Comparison of ENCODE assay signal across 7 cellular contexts in genomic region chr16:65549669-65550068, GRCh38.
DNase-seq lines count a peak whose midpoint lies in the region; ATAC-seq, FAIRE-seq and TF ChIP-seq lines count a peak whose summit lies in the region.
"Not testable (repeated sequence)": the region's sequence is repeated elsewhere in the genome, so short reads cannot be mapped to it uniquely, and the experiment has no call there.

No MANE protein-coding gene starts in this region.

- in situ Hi-C loops in IMR-90 (cut with MboI; ENCODE audit: low sequenced_read_pairs): not testable (repeated sequence)

- CTCF ChIA-PET in A549 (lab: Yijun Ruan, JAX); IMR-90 (lab: Yijun Ruan, JAX); SK-N-SH (lab: Yijun Ruan, JAX): not testable (repeated sequence)

- 0 out of 3 replicates have a peak overlapping the region, but pooled peaks have one; percentile 27 for H2BK15ac ChIP-seq in IMR-90 (ENCODE audit: low read depth, low read length)
- not testable (repeated sequence) for H2BK15ac ChIP-seq in neuronal stem cell (ENCODE audit: low read length)

- H4K91ac ChIP-seq in IMR-90 (ENCODE audit: insufficient read depth, low read depth, low read length); neuronal stem cell (ENCODE audit: low read depth, low read length, poor library complexity): not testable (repeated sequence)

- H3K4me2 ChIP-seq in A549; IMR-90 (ENCODE audit: low read depth, low read length); SK-N-SH; hepatocyte; neuronal stem cell (ENCODE audit: insufficient read depth, low read length, poor library complexity, severe bottlenecking): not testable (repeated sequence)

- intact Hi-C loops in IMR-90 (cut with micrococcal nuclease): not testable (repeated sequence)

- H3K36me3 ChIP-seq in IMR-90 (ENCODE audit: control insufficient read depth, insufficient read depth, low read length); SK-N-SH (replicated peaks in 1 of 2; ENCODE audit: control insufficient read depth in 1 of 2, insufficient read depth in 2 of 2, low read length in 1 of 2); hepatocyte (replicated peaks; ENCODE audit: insufficient read depth, low read depth); neuronal stem cell (replicated peaks in 1 of 2; ENCODE audit: control insufficient read depth in 2 of 2, insufficient read depth in 2 of 2, low read length in 2 of 2): not testable (repeated sequence)

- H2AK9ac ChIP-seq in IMR-90 (replicated peaks; ENCODE audit: low read depth, low read length, poor library complexity): not testable (repeated sequence)

- peak; percentile 32 for FAIRE-seq in A549 (lab: Jason Lieb, UNC)

- TF ChIP-seq CTCF in A549 (IDR thresholded peaks at IDR 0.05); IMR-90 (conservative IDR thresholded peaks at IDR 0.05; ENCODE audit: low read depth, low read length); SK-N-SH (IDR thresholded peaks at IDR 0.05); fibroblast of the aortic adventitia (IDR thresholded peaks at IDR 0.05; ENCODE audit: insufficient read depth, low read length); hepatocyte (IDR thresholded peaks at IDR 0.05; ENCODE audit: poor library complexity): not testable (repeated sequence)

- H3K9me2 ChIP-seq in SK-N-SH; hepatocyte (replicated peaks; ENCODE audit: insufficient read depth): not testable (repeated sequence)

- not testable (repeated sequence) for H3F3A ChIP-seq in SK-N-SH (replicated peaks; ENCODE audit: insufficient read depth)

- H3K4me3 ChIP-seq in A549; IMR-90 (ENCODE audit: insufficient read depth, low read depth, low read length); SK-N-SH (ENCODE audit: low read depth in 2 of 2, low read length in 1 of 2); fibroblast of the aortic adventitia (ENCODE audit: low read depth, low read length); hepatocyte; neuronal stem cell (ENCODE audit: low read length in 2 of 2): not testable (repeated sequence)

- not testable (repeated sequence) for H4K5ac ChIP-seq in IMR-90 (ENCODE audit: low read depth, low read length)

- not testable (repeated sequence) for H3K9ac ChIP-seq in IMR-90 (ENCODE audit: low read depth, low read length); SK-N-SH; neuronal stem cell (ENCODE audit: low read depth, low read length, poor library complexity)

- not testable (repeated sequence) for H2BK20ac ChIP-seq in IMR-90 (ENCODE audit: low read depth, low read length)

- peak overlapping the region; percentile 45; the same call in 1 of the 2 replicates for H3K4ac ChIP-seq in IMR-90 (ENCODE audit: low read depth, low read length)
- not testable (repeated sequence) for H3K4ac ChIP-seq in neuronal stem cell (ENCODE audit: low read length)

- H2BK5ac ChIP-seq in IMR-90 (ENCODE audit: low read depth, low read length, poor library complexity, severe bottlenecking); neuronal stem cell (ENCODE audit: low read length): not testable (repeated sequence)

- H3K9me3 ChIP-seq in A549; IMR-90 (ENCODE audit: control insufficient read depth, insufficient read depth, low read length); SK-N-SH; hepatocyte (ENCODE audit: low read depth); neuronal stem cell (replicated peaks in 1 of 2; ENCODE audit: control insufficient read depth in 2 of 2, insufficient read depth in 1 of 2, low read depth in 1 of 2, low read length in 2 of 2): not testable (repeated sequence)

- TF ChIP-seq EP300 in A549 (IDR thresholded peaks at IDR 0.05): not testable (repeated sequence)
- peak in 1 of 2 experiments; percentile 34; a peak in 1 of 4 replicates for TF ChIP-seq EP300 in SK-N-SH (IDR thresholded peaks at IDR 0.05; ENCODE audit: borderline replicate concordance in 1 of 2, low read depth in 1 of 2, low read length in 1 of 2)

- not testable (repeated sequence) for TF ChIP-seq RAD21 in A549 (conservative IDR thresholded peaks at IDR 0.05 in 1 of 2, IDR thresholded peaks at IDR 0.05 in 1 of 2); IMR-90 (IDR thresholded peaks at IDR 0.05; ENCODE audit: low read length)
- 0 out of 2 replicates have a peak, but pooled peaks have one; percentile 13 for TF ChIP-seq RAD21 in SK-N-SH (IDR thresholded peaks at IDR 0.05; ENCODE audit: low read length)

- peak overlapping the region; percentile 70; the same call in 1 of the 2 replicates for H2AK5ac ChIP-seq in IMR-90 (ENCODE audit: low read depth, low read length)
- H2AK5ac ChIP-seq in neuronal stem cell (ENCODE audit: low read depth, low read length): peak overlapping the region; percentile 6

- dilution Hi-C loops in IMR-90 (cut with HindIII; ENCODE audit: low sequenced_read_pairs, unreplicated experiment): not testable (repeated sequence)

- DNase-seq in A549 (ENCODE audit: low read depth in 1 of 2, low spot score in 1 of 2); IMR-90; hepatocyte (ENCODE audit: low spot score); neuronal stem cell (ENCODE audit: low spot score): not testable (repeated sequence)
- DNase-seq in SK-N-SH: peak; percentile 23
- peak; percentile 18 for DNase-seq in cerebellar cortex (ENCODE audit: low spot score)
- peak; percentile 64 for DNase-seq in fibroblast of the aortic adventitia (ENCODE audit: low read depth)

- POLR2A ChIA-PET in A549 (lab: Yijun Ruan, JAX); IMR-90 (lab: Charles Lee; ENCODE audit: unreplicated experiment); SK-N-SH (lab: Yijun Ruan, JAX): not testable (repeated sequence)

- not testable (repeated sequence) for H4K8ac ChIP-seq in IMR-90 (ENCODE audit: low read depth in 2 of 2, low read length in 2 of 2); neuronal stem cell (ENCODE audit: low read depth, low read length)

- not testable (repeated sequence) for H3K27me3 ChIP-seq in IMR-90 (ENCODE audit: control insufficient read depth, insufficient read depth, low read length); SK-N-SH (ENCODE audit: insufficient read depth); hepatocyte; neuronal stem cell (ENCODE audit: control insufficient read depth in 3 of 3, insufficient read depth in 3 of 3, low read depth in 1 of 3, low read length in 3 of 3)

- not testable (repeated sequence) for H2AFZ ChIP-seq in IMR-90 (replicated peaks; ENCODE audit: low read length, poor library complexity); SK-N-SH (ENCODE audit: low read depth); hepatocyte; neuronal stem cell (ENCODE audit: low read length)

- H3K14ac ChIP-seq in IMR-90 (replicated peaks; ENCODE audit: low read depth, low read length); neuronal stem cell (ENCODE audit: low read length): not testable (repeated sequence)

- not testable (repeated sequence) for H2BK12ac ChIP-seq in neuronal stem cell (ENCODE audit: low read length)

- BruUV-seq in IMR-90 (replicated peaks; lab: Mats Ljungman, UMichigan): not testable (repeated sequence)

- not testable (repeated sequence) for H3K4me1 ChIP-seq in A549
- peaks cover 20% of the 10 kb centered on the region for H3K4me1 ChIP-seq in IMR-90 (ENCODE audit: control insufficient read depth, insufficient read depth, low read length)
- peaks cover 34 to 39% of the 10 kb centered on the region in 2 experiments; a peak in 3 of 4 replicates for H3K4me1 ChIP-seq in SK-N-SH (ENCODE audit: control insufficient read depth in 1 of 2, insufficient read depth in 2 of 2, low read depth in 1 of 2, low read length in 1 of 2)
- peaks cover 36% of the 10 kb centered on the region for H3K4me1 ChIP-seq in hepatocyte (ENCODE audit: insufficient read depth)
- peaks cover 0 to 18% of the 10 kb centered on the region in 2 donors for H3K4me1 ChIP-seq in neuronal stem cell (ENCODE audit: control insufficient read depth in 2 of 2, insufficient read depth in 1 of 2, low read depth in 1 of 2, low read length in 2 of 2)

- WGBS in A549 (ENCODE audit: missing lambda C conversion rate): 2% methylated on average over 2 of the region's 2 CpGs
- no CpG with 5 or more reads among the region's 2 CpGs for WGBS in IMR-90 (ENCODE audit: extremely low coverage in 2 of 2, insufficient read length in 1 of 2), 2 experiments
- 20% methylated on average over 2 of the region's 2 CpGs for WGBS in SK-N-SH (ENCODE audit: low lambda C conversion rate)
- WGBS in hepatocyte (ENCODE audit: low lambda C conversion rate, missing lambda C conversion rate): 55% methylated on average over 2 of the region's 2 CpGs
- no CpG with 5 or more reads among the region's 2 CpGs for WGBS in neuronal stem cell (ENCODE audit: extremely low coverage in 2 of 2, insufficient read length in 2 of 2, insufficient replicate concordance in 1 of 2), 2 donors

- H4K20me1 ChIP-seq in IMR-90 (ENCODE audit: insufficient read depth, low read length); SK-N-SH (ENCODE audit: insufficient read depth); hepatocyte (ENCODE audit: insufficient read depth, poor library complexity, severe bottlenecking): not testable (repeated sequence)

- H3K23ac ChIP-seq in IMR-90 (ENCODE audit: low read depth, low read length); neuronal stem cell (ENCODE audit: low read depth, low read length, poor library complexity): not testable (repeated sequence)

- TF ChIP-seq POLR2A in A549 (IDR thresholded peaks at IDR 0.05; ENCODE audit: low read length); IMR-90 (IDR thresholded peaks at IDR 0.05; ENCODE audit: low read depth, low read length): not testable (repeated sequence)

- ATAC-seq in A549; IMR-90 (ENCODE audit: low read depth): not testable (repeated sequence)

- H2BK120ac ChIP-seq in IMR-90 (ENCODE audit: low read depth, low read length); neuronal stem cell (ENCODE audit: low read depth, low read length): not testable (repeated sequence)

- not testable (repeated sequence) for H3K79me2 ChIP-seq in SK-N-SH (ENCODE audit: insufficient read depth); hepatocyte

- H3K56ac ChIP-seq in IMR-90 (ENCODE audit: extremely low read depth, insufficient read depth, low read length): not testable (repeated sequence)

- not testable (repeated sequence) for H3K9me1 ChIP-seq in IMR-90 (ENCODE audit: insufficient read depth, low read length)

- H3K27ac ChIP-seq in A549; neuronal stem cell (replicated peaks; ENCODE audit: low read length): not testable (repeated sequence)
- peak overlapping the region; percentile 1; the same call in 1 of the 2 replicates for H3K27ac ChIP-seq in IMR-90 (ENCODE audit: insufficient read depth, low read length)
- H3K27ac ChIP-seq in SK-N-SH (ENCODE audit: low read depth in 2 of 2, low read length in 1 of 2): peak overlapping the region in 1 of 2 experiments; percentile 97; a peak in 2 of 4 replicates
- peak overlapping the region; percentile 92 for H3K27ac ChIP-seq in hepatocyte

- not testable (repeated sequence) for H3K79me1 ChIP-seq in IMR-90 (ENCODE audit: low read depth in 1 of 2, low read length in 2 of 2); neuronal stem cell (ENCODE audit: low read depth, low read length)

- H3K18ac ChIP-seq in IMR-90 (ENCODE audit: low read depth, low read length): peak overlapping the region; percentile 83
- not testable (repeated sequence) for H3K18ac ChIP-seq in neuronal stem cell (ENCODE audit: low read length)
